Comparison of ENCODE assay signal across 8 cellular contexts in genomic region chr5:88884435-88884877, GRCh38. TPM values are rescaled to one million over a fixed set of nuclear protein-coding genes. Genes with fewer than 3 reads are reported as not detected.
DNase-seq lines count a peak whose midpoint lies in the region; ATAC-seq, FAIRE-seq and TF ChIP-seq lines count a peak whose summit lies in the region.

No MANE protein-coding gene starts in this region.

- POLR2A ChIA-PET in PC-9 (lab: Charles Lee; ENCODE audit: unreplicated experiment), result no interaction called here

- no peaks in the 10 kb centered on the region for H3K9me2 ChIP-seq in PC-9 (ENCODE audit: insufficient read depth)

- BruUV-seq in PC-9 (replicated peaks; lab: Mats Ljungman, UMichigan), result no TSS peak

- CTCF ChIA-PET in PC-9 (lab: Charles Lee), result interaction anchor here (0.7 kb wide), 1 partner anchor 875 kb away, joined by 7 read pairs; no protein-coding TSS in a partner anchor

- H3K4me2 ChIP-seq in PC-9 (peak overlapping the region; percentile 97), parathyroid adenoma (ENCODE audit: low read length) (peak overlapping the region; percentile 68)

- FAIRE-seq in GM12891 (lab: Jason Lieb, UNC), result peak; percentile 26

- no peak for TF ChIP-seq POLR2A in GM12891 (IDR thresholded peaks at IDR 0.05; ENCODE audit: low read depth, low read length)

- H3K27me3 ChIP-seq in PC-9 (ENCODE audit: insufficient read depth, low read depth) (no peaks in the 10 kb centered on the region), parathyroid adenoma (ENCODE audit: control insufficient read depth, insufficient read depth, low read length) (peaks cover 4% of the 10 kb centered on the region)

- intact Hi-C loops in PC-9 (cut with micrococcal nuclease; ENCODE audit: unreplicated experiment) (loop anchor here (1.0 to 5.0 kb wide), 2 partner anchors 97 to 155 kb away; no protein-coding TSS in a partner anchor), posterior vena cava (cut with DNase I) (loop anchor here in 1 of 2 donors (5.0 to 10.0 kb wide), 2 partner anchors 50 to 97 kb away; no protein-coding TSS in a partner anchor)

- H3K79me2 ChIP-seq in PC-9 (ENCODE audit: low read depth), result no peaks in the 10 kb centered on the region
- no peaks in the 10 kb centered on the region for H3K79me2 ChIP-seq in parathyroid adenoma

- H3K36me3 ChIP-seq in PC-9 (ENCODE audit: low read depth) (no peaks in the 10 kb centered on the region), parathyroid adenoma (ENCODE audit: control insufficient read depth, insufficient read depth, low read length) (no peaks in the 10 kb centered on the region)

- DNase-seq in GM12891 (ENCODE audit: insufficient read length, low spot score) (no peak), PC-9 (no peak), epithelial cell of proximal tubule (ENCODE audit: low read depth) (no peak), NCI-H510A treated with DMSO at 0.1 percent for 48 hours (lab: John Stamatoyannopoulos, UW) (no peak), ureter (ENCODE audit: low spot score) (no peak), posterior vena cava (ENCODE audit: low spot score) (no peak)

- no peaks in the 10 kb centered on the region for H4K20me1 ChIP-seq in PC-9 (ENCODE audit: insufficient read depth)

- H3K9ac ChIP-seq in parathyroid adenoma, result no peak overlapping the region

- H2AFZ ChIP-seq in PC-9 (peak overlapping the region; percentile 81), parathyroid adenoma (peak overlapping the region; percentile 51)

- H3F3A ChIP-seq in PC-9 (ENCODE audit: insufficient read depth, low read depth), result no peaks in the 10 kb centered on the region; the same call in 1 of the 2 replicates

- no peak for ATAC-seq in GM19023 (IDR thresholded peaks at IDR 0.05; ENCODE audit: unreplicated experiment)

- H3K4me1 ChIP-seq in PC-9 (replicated peaks; ENCODE audit: insufficient read depth) (peaks cover 7% of the 10 kb centered on the region), parathyroid adenoma (no peaks in the 10 kb centered on the region)

- no peaks in the 10 kb centered on the region for H3K9me3 ChIP-seq in PC-9 (ENCODE audit: insufficient read depth, low read depth)
- H3K9me3 ChIP-seq in parathyroid adenoma (ENCODE audit: control insufficient read depth, low read length), result no peaks in the 10 kb centered on the region

- H3K27ac ChIP-seq in PC-9 (no peak overlapping the region), parathyroid adenoma (peak overlapping the region; percentile 49)

- H3K4me3 ChIP-seq in PC-9 (peak overlapping the region; percentile 87), epithelial cell of proximal tubule (ENCODE audit: low read depth, low read length) (peak overlapping the region; percentile 69), parathyroid adenoma (ENCODE audit: low read depth, low read length) (peak overlapping the region; percentile 65)

- TF ChIP-seq CTCF in PC-9 (conservative IDR thresholded peaks at IDR 0.05) (no peak), epithelial cell of proximal tubule (conservative IDR thresholded peaks at IDR 0.05; ENCODE audit: low read depth, low read length) (no peak), parathyroid adenoma (IDR thresholded peaks at IDR 0.05) (no peak)

TF ChIP-seq in GM12891, 5 proteins besides CTCF, POLR2A, EP300 and RAD21:
- TF ChIP-seq POLR2AphosphoS5 (IDR thresholded peaks at IDR 0.05; ENCODE audit: low read depth, low read length) (no peak), TAF1 (IDR thresholded peaks at IDR 0.05; ENCODE audit: low read depth, low read length) (no peak), POU2F2 (IDR thresholded peaks at IDR 0.05; ENCODE audit: low read depth, low read length) (no peak), SPI1 (IDR thresholded peaks at IDR 0.05; ENCODE audit: low read depth, low read length) (no peak), PAX5 (IDR thresholded peaks at IDR 0.05; ENCODE audit: insufficient read depth, low read length, severe bottlenecking) (no peak)

RNA-seq across cellular contexts. Expression of gene MEF2C, which starts 1.5 kb away (rescaled TPM):
- 103 TPM for polyA plus RNA-seq in GM12891 (2012; ENCODE audit: low read depth, missing spikeins)
- total RNA-seq in PC-9 (2021) (1.6 and 2.5 TPM in 2 replicates), epithelial cell of proximal tubule (1.6 and 6.3 TPM in 2 replicates), ureter (57.7 TPM), posterior vena cava (10 to 100 TPM; 86.7 to 94.1 TPM)
